In the genomic region with DNA sequence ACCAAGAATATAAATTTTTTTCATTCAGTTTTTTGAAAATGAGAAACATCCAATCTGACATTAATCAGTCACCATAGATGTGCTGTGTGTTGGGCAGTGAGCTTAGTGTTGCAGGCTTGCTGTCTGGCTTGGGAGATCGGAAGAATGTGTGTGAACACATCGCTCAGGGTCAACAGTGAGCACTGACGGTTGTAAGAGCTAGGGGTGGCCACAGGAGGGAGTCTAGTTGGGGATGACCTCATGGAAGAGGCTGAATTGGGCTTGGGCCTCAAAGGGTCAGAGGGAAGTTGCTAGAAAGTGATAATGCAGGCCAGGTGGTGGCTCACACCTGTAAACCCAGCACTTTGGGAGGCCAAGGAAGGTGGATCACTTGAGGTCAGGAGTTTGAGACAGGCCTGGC, we compare ENCODE assay signal across 1 cellular context.
TF ChIP-seq lines count a peak whose summit lies in the region.

No MANE protein-coding gene starts in this region.

TF ChIP-seq in SK-N-SH treated with all-trans-retinoic acid at 6 μM for 48 hours, 23 proteins besides CTCF, POLR2A, EP300 and RAD21 (continued from another document):
- TF ChIP-seq, protein P1, sequence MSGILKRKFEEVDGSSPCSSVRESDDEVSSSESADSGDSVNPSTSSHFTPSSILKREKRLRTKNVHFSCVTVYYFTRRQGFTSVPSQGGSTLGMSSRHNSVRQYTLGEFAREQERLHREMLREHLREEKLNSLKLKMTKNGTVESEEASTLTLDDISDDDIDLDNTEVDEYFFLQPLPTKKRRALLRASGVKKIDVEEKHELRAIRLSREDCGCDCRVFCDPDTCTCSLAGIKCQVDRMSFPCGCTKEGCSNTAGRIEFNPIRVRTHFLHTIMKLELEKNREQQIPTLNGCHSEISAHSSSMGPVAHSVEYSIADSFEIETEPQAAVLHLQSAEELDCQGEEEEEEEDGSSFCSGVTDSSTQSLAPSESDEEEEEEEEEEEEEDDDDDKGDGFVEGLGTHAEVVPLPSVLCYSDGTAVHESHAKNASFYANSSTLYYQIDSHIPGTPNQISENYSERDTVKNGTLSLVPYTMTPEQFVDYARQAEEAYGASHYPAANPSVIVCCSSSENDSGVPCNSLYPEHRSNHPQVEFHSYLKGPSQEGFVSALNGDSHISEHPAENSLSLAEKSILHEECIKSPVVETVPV (CRISPR knock-in tag; IDR thresholded peaks at IDR 0.05) = no peak
- no peak for TF ChIP-seq CSDC2 (CRISPR knock-in tag; IDR thresholded peaks at IDR 0.05)
